ENCODE assay signal across 1 cellular context in the genomic region with DNA sequence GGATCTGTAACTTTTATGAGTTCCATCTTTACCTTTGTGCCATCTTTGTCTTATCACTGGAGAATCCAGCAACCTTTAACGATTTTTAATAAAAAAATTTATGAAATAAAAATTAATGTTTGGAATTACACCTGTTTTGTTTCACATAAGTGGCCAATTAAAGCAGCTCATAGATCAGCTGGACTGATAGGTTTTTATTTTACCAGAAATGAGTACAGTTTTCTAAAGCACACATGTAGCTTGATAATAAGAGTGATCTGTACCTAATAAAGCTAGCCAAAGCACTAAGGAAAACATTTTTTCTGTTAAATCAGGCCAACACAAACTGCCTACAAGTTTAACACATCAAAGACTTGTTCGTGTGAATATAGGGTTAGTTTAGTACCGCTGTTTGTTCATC.
TF ChIP-seq lines count a peak whose summit lies in the region.

No MANE protein-coding gene starts in this region.

TF ChIP-seq in IMR-90, 13 proteins besides CTCF, POLR2A, EP300 and RAD21:
- no peak for TF ChIP-seq CHD1 (IDR thresholded peaks at IDR 0.05; ENCODE audit: low read depth, low read length)
